In genomic region chr20:44738779-44739477, GRCh38 we compare ENCODE assay signal across 8 cellular contexts. TPM values are rescaled to one million over a fixed set of nuclear protein-coding genes. Genes with fewer than 3 reads are reported as not detected.
DNase-seq lines count a peak whose midpoint lies in the region; ATAC-seq and TF ChIP-seq lines count a peak whose summit lies in the region.

No MANE protein-coding gene starts in this region.

- no peaks in the 10 kb centered on the region for H3K79me2 ChIP-seq in osteoblast (ENCODE audit: insufficient read depth, low read length)

- H3K27me3 ChIP-seq in osteoblast (ENCODE audit: insufficient read depth, low read length), result peaks cover 3% of the 10 kb centered on the region

- H3K4me3 ChIP-seq in foreskin fibroblast (ENCODE audit: low read depth in 1 of 2, low read length in 2 of 2) (no peak overlapping the region), osteoblast (ENCODE audit: insufficient read depth, low read length) (no peak overlapping the region)

- no peak overlapping the region for H3K27ac ChIP-seq in osteoblast (ENCODE audit: low read depth, low read length)

- H3K36me3 ChIP-seq in osteoblast (ENCODE audit: insufficient read depth, low read length), result no peaks in the 10 kb centered on the region

- H3K4me1 ChIP-seq in osteoblast (ENCODE audit: insufficient read depth, low read length), result peaks cover 17% of the 10 kb centered on the region

- no peak overlapping the region for H2AFZ ChIP-seq in osteoblast (ENCODE audit: low read length)

- H3K9me3 ChIP-seq in osteoblast (ENCODE audit: low read depth, low read length), result no peaks in the 10 kb centered on the region

- TF ChIP-seq CTCF in foreskin fibroblast (IDR thresholded peaks at IDR 0.05; ENCODE audit: low read depth, low read length) (no peak), osteoblast (IDR thresholded peaks at IDR 0.05; ENCODE audit: extremely low read depth, low read depth, low read length) (no peak)

- no peak overlapping the region for H3K4me2 ChIP-seq in osteoblast (ENCODE audit: insufficient read depth, low read length)

- no peak for ATAC-seq in GM18519 (IDR thresholded peaks at IDR 0.05; ENCODE audit: low FRiP score, unreplicated experiment)

- no peaks in the 10 kb centered on the region for H4K20me1 ChIP-seq in osteoblast (ENCODE audit: insufficient read depth, low read length)

- peak; percentile 65 for DNase-seq in COLO668 (lab: John Stamatoyannopoulos, UW; ENCODE audit: unreplicated experiment)
- peak; percentile 29 for DNase-seq in HCEC 1CT
- DNase-seq in NCI-H748 treated with DMSO at 0.1 percent for 48 hours (lab: John Stamatoyannopoulos, UW), result peak; percentile 11
- DNase-seq in activated T-cell treated with anti-CD3 and anti-CD28 coated beads, Interleukin-2, amount 50 U/mL, for 48 hours, result peak; percentile 51 to 58
- DNase-seq in foreskin fibroblast, result peak; percentile 41 to 71
- peak; percentile 95 for DNase-seq in osteoblast (ENCODE audit: insufficient read length, low spot score, missing footprints)
- no peak for DNase-seq in NCI-H1048 (lab: John Stamatoyannopoulos, UW)

RNA-seq across cellular contexts. Expression of gene KCNK15, which starts 6.7 kb away (rescaled TPM):
- 81.3 and 121 TPM in 2 replicates for total RNA-seq in osteoblast

RNA-seq across cellular contexts. Expression of gene CCN5, which starts 23.8 kb away (rescaled TPM):
- 520 and 687 TPM in 2 replicates for total RNA-seq in osteoblast
